Comparison of ENCODE assay signal across 9 cellular contexts in genomic region chr17:42761638-42762037, GRCh38. TPM values are rescaled to one million over a fixed set of nuclear protein-coding genes. Genes with fewer than 3 reads are reported as not detected.
A peak's percentile ranks its signal among the peaks of the same experiment; 100 is the strongest.
DNase-seq lines count a peak whose midpoint lies in the region; ATAC-seq and TF ChIP-seq lines count a peak whose summit lies in the region.
"Had no signal": no experiment of that assay in that cellular context is flagged by ENCODE, and none has a peak within 500 bp of the region (broad histone marks: within the 10 kb centered on the region; RNA-seq: fewer than 3 reads in every experiment).

No MANE protein-coding gene starts in this region.

- TF ChIP-seq RAD21 in Ishikawa (IDR thresholded peaks at IDR 0.05; ENCODE audit: low read depth), result no peak

- WGBS in mesodermal cell (ENCODE audit: insufficient coverage in 2 of 2), 2 experiments, result 83 to 85% methylated on average over 7 of the region's 12 CpGs

- H3K27ac Mint-ChIP-seq in chondrocyte (ENCODE audit: unreplicated experiment), result no peak overlapping the region

- H3K27me3 ChIP-seq in thoracic aorta (replicated peaks; ENCODE audit: insufficient read depth), result peaks cover 9% of the 10 kb centered on the region
- H3K27me3 ChIP-seq: cardiac muscle cell had no signal

- H3K4me3 Mint-ChIP-seq in chondrocyte (ENCODE audit: unreplicated experiment), result peak overlapping the region; percentile 54

- H3K4me1 Mint-ChIP-seq in chondrocyte (ENCODE audit: low read depth), result peaks cover 16% of the 10 kb centered on the region

- TF ChIP-seq EP300 in Ishikawa (IDR thresholded peaks at IDR 0.05; ENCODE audit: borderline replicate concordance), result no peak

- H3K9me3 ChIP-seq in mesodermal cell (ENCODE audit: control insufficient read depth, low read length), result no peaks in the 10 kb centered on the region
- no peaks in the 10 kb centered on the region for H3K9me3 ChIP-seq in thoracic aorta

- H3K4me3 ChIP-seq in mesodermal cell (ENCODE audit: extremely low read depth, insufficient read depth, low read length, poor library complexity, severe bottlenecking) (peak overlapping the region; percentile 46), thoracic aorta (peak overlapping the region; percentile 72)

- H3K36me3 ChIP-seq in mesodermal cell (ENCODE audit: control insufficient read depth, insufficient read depth, low read length) (no peaks in the 10 kb centered on the region), thoracic aorta (no peaks in the 10 kb centered on the region)
- H3K36me3 ChIP-seq: cardiac muscle cell had no signal

- H3K27ac ChIP-seq in mesodermal cell (ENCODE audit: low read depth, low read length, severe bottlenecking) (no peak overlapping the region), thoracic aorta (no peak overlapping the region)
- H3K27ac ChIP-seq: cardiac muscle cell had no signal

- peaks cover 7% of the 10 kb centered on the region for H3K27me3 Mint-ChIP-seq in chondrocyte (ENCODE audit: low read depth)

- DNase-seq in chondrocyte (ENCODE audit: low spot score) (peak; percentile 57), thoracic aorta (ENCODE audit: low spot score) (no peak), NCI-H2107 treated with DMSO at 0.1 percent for 48 hours (lab: John Stamatoyannopoulos, UW; ENCODE audit: unreplicated experiment) (no peak)
- DNase-seq: NCI-H1417 treated with DMSO at 0.1 percent for 48 hours had no signal

- TF ChIP-seq CTCF in chondrocyte (IDR thresholded peaks at IDR 0.05) (no peak), thoracic aorta (IDR thresholded peaks at IDR 0.05) (no peak)

- no peaks in the 10 kb centered on the region for H3K9me3 Mint-ChIP-seq in chondrocyte (ENCODE audit: low read depth)

- ATAC-seq in thoracic aorta (ENCODE audit: insufficient number of reproducible peaks, low FRiP score, low read depth) (no peak), GM21528 (IDR thresholded peaks at IDR 0.05; ENCODE audit: low FRiP score, unreplicated experiment) (no peak), HG03342 (IDR thresholded peaks at IDR 0.05; ENCODE audit: unreplicated experiment) (no peak)

- no peaks in the 10 kb centered on the region for H3K36me3 Mint-ChIP-seq in chondrocyte (ENCODE audit: low read depth)

- peaks cover 26% of the 10 kb centered on the region for H3K4me1 ChIP-seq in mesodermal cell (ENCODE audit: control insufficient read depth, insufficient read depth, low read length, poor library complexity, severe bottlenecking)
- peaks cover 3 to 14% of the 10 kb centered on the region in 2 donors for H3K4me1 ChIP-seq in thoracic aorta (ENCODE audit: control insufficient read depth in 1 of 2, low read depth in 2 of 2)

TF ChIP-seq in Ishikawa, 13 proteins besides CTCF, POLR2A, EP300 and RAD21:
- TF ChIP-seq ZBTB7A (IDR thresholded peaks at IDR 0.05; ENCODE audit: low read depth), result peak; percentile 44; the same call in 1 of the 2 replicates
- no peak for TF ChIP-seq YY1 (IDR thresholded peaks at IDR 0.05; ENCODE audit: low read depth)

RNA-seq across cellular contexts. Expression of gene RAMP2, which starts 0.6 kb away (rescaled TPM):
- total RNA-seq in chondrocyte (0.63 to 4.9 TPM (median 3.9 TPM) in 3 replicates), thoracic aorta (10 to 100 TPM; 11.0 to 32.3 TPM)
- 127 TPM for polyA plus RNA-seq in mesodermal cell (2013, experiment 1 of 2)
- 78.9 TPM for polyA plus RNA-seq in mesodermal cell (2013, experiment 2 of 2)

RNA-seq across cellular contexts. Expression of gene VPS25, which starts 11.6 kb away (rescaled TPM):
- 52.5 to 63.9 TPM (median 55.1 TPM) in 3 replicates for total RNA-seq in chondrocyte
- polyA plus RNA-seq in mesodermal cell (2013, experiment 1 of 2), result 124 TPM
- polyA plus RNA-seq in mesodermal cell (2013, experiment 2 of 2), result 105 TPM
- total RNA-seq in thoracic aorta, result 10 to 100 TPM; 18.5 to 24.2 TPM

RNA-seq across cellular contexts. Expression of gene EZH1, which starts 16.8 kb away (rescaled TPM):
- total RNA-seq in chondrocyte, result 22.2 to 25.6 TPM (median 22.4 TPM) in 3 replicates
- 19.9 TPM for polyA plus RNA-seq in mesodermal cell (2013, experiment 1 of 2)
- 21.1 TPM for polyA plus RNA-seq in mesodermal cell (2013, experiment 2 of 2)
- total RNA-seq in thoracic aorta, result 10 to 100 TPM; 66.3 to 75.2 TPM

RNA-seq across cellular contexts. Expression of gene WNK4, which starts 18.8 kb away (rescaled TPM):
- total RNA-seq in chondrocyte (0.26 to 0.32 TPM in 2 of 3 replicates, not detected in the other), thoracic aorta (not detected)
- polyA plus RNA-seq in mesodermal cell (2013, experiment 1 of 2), result 3.9 TPM
- 4.1 TPM for polyA plus RNA-seq in mesodermal cell (2013, experiment 2 of 2)

RNA-seq across cellular contexts. Expression of gene COA3, which starts 36.9 kb away (rescaled TPM):
- total RNA-seq in chondrocyte, result 38.7 to 49.1 TPM (median 39.5 TPM) in 3 replicates
- polyA plus RNA-seq in mesodermal cell (2013, experiment 1 of 2), result 52.0 TPM
- polyA plus RNA-seq in mesodermal cell (2013, experiment 2 of 2), result 50.0 TPM
- 10 to 100 TPM; 34.3 to 36.1 TPM for total RNA-seq in thoracic aorta
